22 cellular contexts compared by ENCODE assay signal in genomic region chr11:112965601-112966125, GRCh38. TPM values are rescaled to one million over a fixed set of nuclear protein-coding genes. Genes with fewer than 3 reads are reported as not detected.
A peak's percentile ranks its signal among the peaks of the same experiment; 100 is the strongest.
DNase-seq lines count a peak whose midpoint lies in the region; ATAC-seq and TF ChIP-seq lines count a peak whose summit lies in the region.
"Had no signal": no experiment of that assay in that cellular context is flagged by ENCODE, and none has a peak within 500 bp of the region (broad histone marks: within the 10 kb centered on the region; RNA-seq: fewer than 3 reads in every experiment).

No MANE protein-coding gene starts in this region.

- peaks cover 11 to 31% (median 22%) of the 10 kb centered on the region in 3 donors for H3K4me1 ChIP-seq in esophagus squamous epithelium
- H3K4me1 ChIP-seq: vagina had no signal

- H3K4me1 Mint-ChIP-seq in immature natural killer cell, result peaks cover 33 to 54% of the 10 kb centered on the region in 2 donors
- H3K4me1 Mint-ChIP-seq in WTC11, result peaks cover 22% of the 10 kb centered on the region

- H3K9me3 Mint-ChIP-seq in immature natural killer cell, result no peaks in the 10 kb centered on the region
- no peaks in the 10 kb centered on the region for H3K9me3 Mint-ChIP-seq in WTC11
- H3K9me3 Mint-ChIP-seq: activated naive CD4-positive, alpha-beta T cell treated with anti-CD3 and anti-CD28 coated beads, Interleukin-2, amount 50 U/mL, for 24 hours; activated T-cell treated with anti-CD3 and anti-CD28 coated beads, Interleukin-2, amount 50 U/mL, for 72 hours; endodermal cell had no signal

- TF ChIP-seq CTCF in esophagus squamous epithelium (IDR thresholded peaks at IDR 0.05) (no peak), WTC11 (IDR thresholded peaks at IDR 0.05) (no peak)

- H3K4me3 ChIP-seq in H7 (ENCODE audit: insufficient read depth, low read depth, low read length) (no peak overlapping the region), esophagus squamous epithelium (no peak overlapping the region)
- H3K4me3 ChIP-seq: BLaER1, left ventricle myocardium inferior, SJSA1, vagina had no signal

- H3K27me3 ChIP-seq in H7 (ENCODE audit: control insufficient read depth, insufficient read depth, low read length), result peaks cover 29% of the 10 kb centered on the region
- peaks cover 4 to 70% (median 14%) of the 10 kb centered on the region in 4 donors for H3K27me3 ChIP-seq in esophagus squamous epithelium
- H3K27me3 ChIP-seq: SJSA1 had no signal

- H3K27ac ChIP-seq in esophagus squamous epithelium, result no peak overlapping the region
- H3K27ac ChIP-seq: BLaER1, SJSA1, vagina had no signal

- H3K27ac Mint-ChIP-seq in immature natural killer cell (peak overlapping the region in 4 of 6 donors; percentile 9 to 60 (median 46)), WTC11 (no peak overlapping the region)
- H3K27ac Mint-ChIP-seq: activated naive CD4-positive, alpha-beta T cell treated with anti-CD3 and anti-CD28 coated beads, Interleukin-2, amount 50 U/mL, for 24 hours; activated T-cell treated with anti-CD3 and anti-CD28 coated beads, Interleukin-2, amount 50 U/mL, for 72 hours; endodermal cell had no signal

- H3K36me3 ChIP-seq in H7 (replicated peaks; ENCODE audit: control insufficient read depth, insufficient read depth, low read length), result no peaks in the 10 kb centered on the region
- no peaks in the 10 kb centered on the region for H3K36me3 ChIP-seq in esophagus squamous epithelium
- H3K36me3 ChIP-seq: BLaER1, left ventricle myocardium inferior, SJSA1, vagina had no signal

- peaks cover 0 to 8% (median 7%) of the 10 kb centered on the region in 3 donors for H3K27me3 Mint-ChIP-seq in immature natural killer cell (ENCODE audit: low read depth in 3 of 3)
- H3K27me3 Mint-ChIP-seq in WTC11 (ENCODE audit: low read depth), result peaks cover 36% of the 10 kb centered on the region

- POLR2A ChIA-PET in WTC11 (lab: Charles Lee), result no interaction called here

- DNase-seq in NCI-H1092 treated with DMSO at 0.1 percent for 48 hours (lab: John Stamatoyannopoulos, UW) (peak; percentile 52), NCI-H1092 (lab: John Stamatoyannopoulos, UW) (no peak), H7 (peak; percentile 27), NCI-H345 treated with DMSO at 0.1 percent for 48 hours (lab: John Stamatoyannopoulos, UW; ENCODE audit: unreplicated experiment) (peak; percentile 12), immature natural killer cell (no peak), esophagus squamous epithelium (lab: John Stamatoyannopoulos, UW) (no peak), WTC11 (ENCODE audit: low spot score) (no peak)
- DNase-seq: activated CD8-positive, alpha-beta memory T cell treated with anti-CD3 and anti-CD28 coated beads for 24 hours; activated T-cell treated with anti-CD3 and anti-CD28 coated beads, Interleukin-2, amount 50 U/mL, for 72 hours; endodermal cell; GF-D8; HCEC 1CT; left ventricle myocardium inferior; midbrain; nucleus accumbens; retina had no signal

- H3K4me3 Mint-ChIP-seq in immature natural killer cell, result peak overlapping the region in 1 of 5 donors; percentile 9
- H3K4me3 Mint-ChIP-seq in WTC11, result no peak overlapping the region
- H3K4me3 Mint-ChIP-seq: activated naive CD4-positive, alpha-beta T cell treated with anti-CD3 and anti-CD28 coated beads, Interleukin-2, amount 50 U/mL, for 24 hours; activated T-cell treated with anti-CD3 and anti-CD28 coated beads, Interleukin-2, amount 50 U/mL, for 72 hours; endodermal cell had no signal

- no peak for TF ChIP-seq POLR2A in esophagus squamous epithelium (IDR thresholded peaks at IDR 0.05)

- intact Hi-C loops in esophagus squamous epithelium (cut with DNase I), result no loop called here

- H3K9me3 ChIP-seq in esophagus squamous epithelium, result no peaks in the 10 kb centered on the region
- H3K9me3 ChIP-seq: left ventricle myocardium inferior, SJSA1, vagina had no signal

- CTCF ChIA-PET in WTC11 (lab: Charles Lee), result interaction anchor here (0.6 to 1.3 kb wide), 2 partner anchors 254 to 324 kb away, joined by 3 read pairs; no protein-coding TSS in a partner anchor

- ATAC-seq in GM19397 (IDR thresholded peaks at IDR 0.05; ENCODE audit: unreplicated experiment) (no peak), WTC11 (no peak)
- ATAC-seq: activated CD4-positive, CD25-positive, alpha-beta regulatory T cell treated with anti-CD3 and anti-CD28 coated beads, Interleukin-2, amount 50 U/mL, for 24 hours; activated T-cell treated with anti-CD3 and anti-CD28 coated beads, Interleukin-2, amount 50 U/mL, for 72 hours had no signal

- WGBS in esophagus squamous epithelium, 2 donors, result 66 to 70% methylated on average over 4 of the region's 4 CpGs

- H3K36me3 Mint-ChIP-seq in immature natural killer cell, result no peaks in the 10 kb centered on the region
- no peaks in the 10 kb centered on the region for H3K36me3 Mint-ChIP-seq in WTC11
- H3K36me3 Mint-ChIP-seq: activated naive CD4-positive, alpha-beta T cell treated with anti-CD3 and anti-CD28 coated beads, Interleukin-2, amount 50 U/mL, for 24 hours had no signal

TF ChIP-seq in WTC11, 78 proteins besides CTCF, POLR2A, EP300 and RAD21:
- TF ChIP-seq ZNF532 (CRISPR knock-in tag; IDR thresholded peaks at IDR 0.05; ENCODE audit: borderline replicate concordance) (no peak), USF2 (CRISPR knock-in tag; IDR thresholded peaks at IDR 0.05) (no peak), ZSCAN18 (CRISPR knock-in tag; IDR thresholded peaks at IDR 0.05) (no peak), ZNF263 (CRISPR knock-in tag; IDR thresholded peaks at IDR 0.05; ENCODE audit: low read depth) (no peak), SMAD4 (CRISPR knock-in tag; IDR thresholded peaks at IDR 0.05) (no peak), ZNF512 (CRISPR knock-in tag; IDR thresholded peaks at IDR 0.05; ENCODE audit: borderline replicate concordance) (no peak)

RNA-seq across cellular contexts. Expression of gene NCAM1, which starts 4.4 kb away (rescaled TPM):
- 5.7 and 7.1 TPM in 2 replicates for total RNA-seq in H7 (2014; rRNA removed; shearing (Covaris generic))
- polyA plus RNA-seq in immature natural killer cell, result 100 to 1,000 TPM in 1 of 3 donors, 10 to 100 TPM in 2; 35.7 to 143 (median 49.1) TPM
- total RNA-seq in esophagus squamous epithelium, result 10 to 100 TPM in 1 of 4 donors, 1 to 10 TPM in 3; 1.6 to 16.4 (median 2.6) TPM
- total RNA-seq in WTC11 (2021), result 5.4 to 5.9 TPM (median 5.5 TPM) in 3 replicates

Comparison
In these comparisons a context has a peak if more than half of its experiments do, and no peak if none do; other contexts are left out.
1. DNase-seq: peak in NCI-H1092 treated with DMSO at 0.1 percent for 48 hours (single experiment), H7 (single experiment) and NCI-H345 treated with DMSO at 0.1 percent for 48 hours (single experiment); none in NCI-H1092 (single experiment), immature natural killer cell (0 of 3), esophagus squamous epithelium (single experiment) and WTC11 (single experiment).